14 cellular contexts compared by ENCODE assay signal in genomic region chr6:39184906-39185580, GRCh38. TPM values are rescaled to one million over a fixed set of nuclear protein-coding genes. Genes with fewer than 3 reads are reported as not detected.
A peak's percentile ranks its signal among the peaks of the same experiment; 100 is the strongest.
DNase-seq lines count a peak whose midpoint lies in the region; ATAC-seq and TF ChIP-seq lines count a peak whose summit lies in the region.
"Had no signal": no experiment of that assay in that cellular context is flagged by ENCODE, and none has a peak within 500 bp of the region (broad histone marks: within the 10 kb centered on the region; RNA-seq: fewer than 3 reads in every experiment).

No MANE protein-coding gene starts in this region.

- H3K4me3 Mint-ChIP-seq in activated CD4-positive, alpha-beta T cell treated with anti-CD3 and anti-CD28 coated beads for 36 hours = no peak overlapping the region

- no peak overlapping the region for H3K27ac Mint-ChIP-seq in activated CD4-positive, alpha-beta T cell treated with anti-CD3 and anti-CD28 coated beads for 36 hours

- H3K9me3 Mint-ChIP-seq in activated CD4-positive, alpha-beta T cell treated with anti-CD3 and anti-CD28 coated beads for 36 hours (ENCODE audit: low read depth) = no peaks in the 10 kb centered on the region

- peak; percentile 15 for TF ChIP-seq POLR2A in transverse colon (IDR thresholded peaks at IDR 0.05)

- 39 to 48% methylated on average over 2 to 5 of the region's 5 CpGs for WGBS in transverse colon (ENCODE audit: low coverage in 1 of 2), 2 donors

- H3K9me3 ChIP-seq in RWPE2 (ENCODE audit: severe bottlenecking) = no peaks in the 10 kb centered on the region
- H3K9me3 ChIP-seq in transverse colon = no peaks in the 10 kb centered on the region
- H3K9me3 ChIP-seq in SJCRH30 (replicated peaks) = no peaks in the 10 kb centered on the region
- H3K9me3 ChIP-seq: tibial artery had no signal

- H3K4me3 ChIP-seq in RWPE2 (ENCODE audit: severe bottlenecking) = no peak overlapping the region
- no peak overlapping the region for H3K4me3 ChIP-seq in transverse colon
- no peak overlapping the region for H3K4me3 ChIP-seq in SJCRH30
- H3K4me3 ChIP-seq: tibial artery had no signal

- TF ChIP-seq EP300 in transverse colon (IDR thresholded peaks at IDR 0.05; ENCODE audit: low read depth) = no peak

- H3K27ac ChIP-seq in RWPE2 (ENCODE audit: poor library complexity, severe bottlenecking) (peak overlapping the region; percentile 49), transverse colon (peak overlapping the region; percentile 88 to 91 (median 89)), SJCRH30 (no peak overlapping the region)
- H3K27ac ChIP-seq: tibial artery had no signal

- peak; percentile 30 for ATAC-seq in activated CD4-positive, alpha-beta T cell treated with anti-CD3 and anti-CD28 coated beads for 36 hours
- ATAC-seq in RWPE2 (ENCODE audit: low read depth) (peak; percentile 72), left lobe of liver (peak; percentile 8)
- ATAC-seq: sciatic nerve had no signal

- no peaks in the 10 kb centered on the region for H3K27me3 Mint-ChIP-seq in activated CD4-positive, alpha-beta T cell treated with anti-CD3 and anti-CD28 coated beads for 36 hours

- H3K27me3 ChIP-seq in RWPE2 (ENCODE audit: insufficient read depth, poor library complexity, severe bottlenecking) = no peaks in the 10 kb centered on the region
- no peaks in the 10 kb centered on the region for H3K27me3 ChIP-seq in transverse colon
- no peaks in the 10 kb centered on the region for H3K27me3 ChIP-seq in SJCRH30
- H3K27me3 ChIP-seq: tibial artery had no signal

- in situ Hi-C loops in transverse colon (cut with MboI; ENCODE audit: low pct_ligation_motif_present in 1 of 4, low pct_unique_long_range_greater_than_20kb in 1 of 4, low sequenced_read_pairs in 3 of 4) = no loop called here

- DNase-seq in activated CD4-positive, alpha-beta T cell treated with anti-CD3 and anti-CD28 coated beads for 36 hours = no peak
- no peak for DNase-seq in activated CD4-positive, alpha-beta T cell treated with anti-CD3 and anti-CD28 coated beads, Interleukin-2, amount 50 U/mL, for 48 hours
- DNase-seq in RWPE2 (ENCODE audit: low spot score) = no peak
- DNase-seq in left lobe of liver (ENCODE audit: low spot score) = no peak
- peak; percentile 86 for DNase-seq in transverse colon
- no peak for DNase-seq in hepatic stellate cell (ENCODE audit: low spot score)
- no peak for DNase-seq in SJCRH30
- DNase-seq in activated CD4-positive, alpha-beta T cell treated with anti-CD3 and anti-CD28 coated beads, Interleukin-2, amount 50 U/mL, for 4 hours = no peak
- DNase-seq: activated effector memory CD4-positive, alpha-beta T cell treated with Interleukin-2 at 50 U/mL for 16 hours; GOT3; NCI-H1694 treated with DMSO at 0.1 percent for 48 hours; tibial artery had no signal

- peaks cover 15% of the 10 kb centered on the region for H3K4me1 Mint-ChIP-seq in activated CD4-positive, alpha-beta T cell treated with anti-CD3 and anti-CD28 coated beads for 36 hours

- H3K36me3 Mint-ChIP-seq in activated CD4-positive, alpha-beta T cell treated with anti-CD3 and anti-CD28 coated beads for 36 hours (ENCODE audit: low read depth) = peaks cover 19% of the 10 kb centered on the region

- H3K36me3 ChIP-seq in RWPE2 (ENCODE audit: low read depth) (no peaks in the 10 kb centered on the region), transverse colon (no peaks in the 10 kb centered on the region), SJCRH30 (no peaks in the 10 kb centered on the region)
- H3K36me3 ChIP-seq: tibial artery had no signal

- CTCF ChIA-PET in activated CD4-positive, alpha-beta T cell treated with anti-CD3 and anti-CD28 coated beads for 36 hours (lab: Charles Lee) = interaction anchor here (0.6 kb wide), 3 partner anchors 44 to 427 kb away, joined by 3 read pairs; partner anchors contain the start of gene KCNK5

- TF ChIP-seq CTCF in RWPE2 (IDR thresholded peaks at IDR 0.05; ENCODE audit: poor library complexity, severe bottlenecking) = no peak
- TF ChIP-seq CTCF in transverse colon (IDR thresholded peaks at IDR 0.05) = no peak

- peaks cover 21% of the 10 kb centered on the region for H3K4me1 ChIP-seq in RWPE2 (ENCODE audit: insufficient read depth, poor library complexity, severe bottlenecking)
- H3K4me1 ChIP-seq in transverse colon = peaks cover 9 to 58% (median 26%) of the 10 kb centered on the region in 4 donors
- H3K4me1 ChIP-seq in SJCRH30 = peaks cover 16% of the 10 kb centered on the region
- H3K4me1 ChIP-seq: tibial artery had no signal

- intact Hi-C loops in activated CD4-positive, alpha-beta T cell treated with anti-CD3 and anti-CD28 coated beads for 36 hours (cut with DNase I, micrococcal nuclease) = no loop called here
- intact Hi-C loops in transverse colon (cut with DNase I; ENCODE audit: low total_unique reads) = no loop called here

- POLR2A ChIA-PET in activated CD4-positive, alpha-beta T cell treated with anti-CD3 and anti-CD28 coated beads for 36 hours (lab: Charles Lee) = no interaction called here

RNA-seq across cellular contexts. Expression of gene KCNK5, which starts 44.2 kb away (rescaled TPM):
- total RNA-seq in activated CD4-positive, alpha-beta T cell treated with anti-CD3 and anti-CD28 coated beads for 36 hours = 10 to 100 TPM; 12.7 to 15.8 TPM
- total RNA-seq in left lobe of liver = 62.3 TPM
- total RNA-seq in transverse colon = 10 to 100 TPM in 3 of 4 donors, 1 to 10 TPM in 1; 9.6 to 86.0 (median 64.5) TPM
- 9.5 and 9.7 TPM in 2 replicates for total RNA-seq in SJCRH30 (2014; rRNA removed; shearing (Covaris generic))
- total RNA-seq: A673 had no signal

Comparison
In these comparisons a context has a peak if more than half of its experiments do, and no peak if none do; other contexts are left out.
1. ATAC-seq: peak in every context shown above with its lines; median percentile 72 in RWPE2; 30 in activated CD4-positive, alpha-beta T cell treated with anti-CD3 and anti-CD28 coated beads for 36 hours; 8 in left lobe of liver.